15 cellular contexts compared by ENCODE assay signal in genomic region chr4:151228196-151229119, GRCh38. TPM values are rescaled to one million over a fixed set of nuclear protein-coding genes. Genes with fewer than 3 reads are reported as not detected.
DNase-seq lines count a peak whose midpoint lies in the region; TF ChIP-seq lines count a peak whose summit lies in the region.
"Had no signal": no experiment of that assay in that cellular context is flagged by ENCODE, and none has a peak within 500 bp of the region (broad histone marks: within the 10 kb centered on the region; RNA-seq: fewer than 3 reads in every experiment).

No MANE protein-coding gene starts in this region.

- peaks cover 24% of the 10 kb centered on the region for H3K4me1 ChIP-seq in mesodermal cell (ENCODE audit: control insufficient read depth, insufficient read depth, low read length, poor library complexity, severe bottlenecking)
- H3K4me1 ChIP-seq in thyroid gland, result peaks cover 6 to 15% of the 10 kb centered on the region in 2 donors

- H3K9ac ChIP-seq in SK-N-MC (ENCODE audit: insufficient read length), result no peak overlapping the region

- peak overlapping the region; percentile 3; the same call in 1 of the 2 replicates for H3K27ac ChIP-seq in SK-N-MC
- peak overlapping the region; percentile 0 for H3K27ac ChIP-seq in mesodermal cell (ENCODE audit: low read depth, low read length, severe bottlenecking)
- peak overlapping the region; percentile 42 to 73 (median 55) for H3K27ac ChIP-seq in thyroid gland

- TF ChIP-seq POLR2A in thyroid gland (IDR thresholded peaks at IDR 0.05), result no peak

- no peaks in the 10 kb centered on the region for H3K27me3 ChIP-seq in thyroid gland

- WGBS in mesodermal cell (ENCODE audit: insufficient coverage in 2 of 2), 2 experiments, result 100% methylated on average over 1 of the region's 6 CpGs; no CpG with 5 or more reads in 1 of the 2 experiments
- 82 to 88% methylated on average over 6 of the region's 6 CpGs for WGBS in thyroid gland, 2 donors

- intact Hi-C loops in thyroid gland (cut with DNase I), result no loop called here

- no peaks in the 10 kb centered on the region for H3K9me3 ChIP-seq in SK-N-MC (ENCODE audit: low read depth, low read length)
- H3K9me3 ChIP-seq in mesodermal cell (ENCODE audit: control insufficient read depth, low read length), result no peaks in the 10 kb centered on the region
- H3K9me3 ChIP-seq in thyroid gland, result no peaks in the 10 kb centered on the region

- H3K36me3 ChIP-seq in SK-N-MC (ENCODE audit: insufficient read depth, low read length) (no peaks in the 10 kb centered on the region), mesodermal cell (ENCODE audit: control insufficient read depth, insufficient read depth, low read length) (peaks cover under 1% of the 10 kb centered on the region), thyroid gland (no peaks in the 10 kb centered on the region)

- H3K4me3 ChIP-seq in SK-N-MC, result no peak overlapping the region
- H3K4me3 ChIP-seq in epithelial cell of esophagus (ENCODE audit: low read length), result no peak overlapping the region
- no peak overlapping the region for H3K4me3 ChIP-seq in mesodermal cell (ENCODE audit: extremely low read depth, insufficient read depth, low read length, poor library complexity, severe bottlenecking)
- no peak overlapping the region for H3K4me3 ChIP-seq in thyroid gland (replicated peaks in 1 of 3)

- no peak for TF ChIP-seq CTCF in epithelial cell of esophagus (IDR thresholded peaks at IDR 0.05; ENCODE audit: insufficient read depth, low read depth, low read length, missing control alignments)
- no peak for TF ChIP-seq CTCF in thyroid gland (IDR thresholded peaks at IDR 0.05)

- no peak for DNase-seq in SK-N-MC (ENCODE audit: low read depth, low spot score)
- DNase-seq in epithelial cell of esophagus (ENCODE audit: low read depth), result peak; percentile 10
- no peak for DNase-seq in thyroid gland
- DNase-seq in occipital lobe (lab: John Stamatoyannopoulos, UW), result no peak
- no peak for DNase-seq in stimulated activated CD4-positive, alpha-beta T cell treated with anti-CD3 and anti-CD28 coated beads, Interleukin-2, amount 100 ng/mL, for 24 hours
- DNase-seq in kidney glomerular epithelial cell (lab: John Stamatoyannopoulos, UW), result no peak
- DNase-seq in ureter (ENCODE audit: low spot score), result no peak
- DNase-seq: activated CD4-positive, alpha-beta memory T cell treated with anti-CD3 and anti-CD28 coated beads for 36 hours; DMS53; GOT3; NCI-H526 treated with DMSO at 0.1 percent for 48 hours; T-cell had no signal

RNA-seq across cellular contexts. Expression of gene PRSS48, which starts 48.5 kb away (rescaled TPM):
- not detected for polyA plus RNA-seq in mesodermal cell (2013, experiment 1 of 2)
- polyA plus RNA-seq in mesodermal cell (2013, experiment 2 of 2), result not detected
- total RNA-seq in thyroid gland, result not detected
- not detected for total RNA-seq in occipital lobe
- not detected for total RNA-seq in ureter
- total RNA-seq: activated CD4-positive, alpha-beta memory T cell treated with anti-CD3 and anti-CD28 coated beads for 36 hours; activated naive CD4-positive, alpha-beta T cell treated with anti-CD3 and anti-CD28 coated beads, Interleukin-2, amount 50 U/mL, for 72 hours; esophagus mucosa; T-cell had no signal

Comparison
In these comparisons a context has a peak if more than half of its experiments do, and no peak if none do; other contexts are left out.
1. H3K27ac ChIP-seq: peak in every context shown above with its lines; median percentile 55 in thyroid gland; 3 in SK-N-MC; 0 in mesodermal cell.